ENCODE assay signal across 1 cellular context in the genomic region with DNA sequence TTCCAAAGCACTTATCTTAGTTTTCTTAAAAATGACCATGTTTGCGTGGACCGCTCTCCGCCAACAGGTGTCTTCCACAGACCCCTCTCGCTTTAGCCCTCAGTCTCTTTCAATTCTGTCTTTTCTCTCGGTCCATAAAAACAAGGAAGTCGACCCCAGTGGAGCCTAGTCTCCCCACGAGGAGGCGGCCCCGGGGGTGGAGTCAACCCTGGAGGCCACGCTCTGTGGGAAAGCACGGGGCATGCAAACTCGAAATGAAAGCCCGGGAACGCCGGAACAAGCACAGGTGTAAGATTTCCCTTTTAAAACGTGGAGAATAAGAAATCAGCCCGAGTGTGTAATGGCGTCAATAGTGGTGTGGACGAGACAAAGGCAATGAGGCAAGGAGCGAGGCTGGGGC.
TF ChIP-seq lines count a peak whose summit lies in the region.

No MANE protein-coding gene starts in this region.

TF ChIP-seq in GM23338, 12 proteins besides CTCF, POLR2A, EP300 and RAD21 (continued from another document):
- TF ChIP-seq, protein P1, sequence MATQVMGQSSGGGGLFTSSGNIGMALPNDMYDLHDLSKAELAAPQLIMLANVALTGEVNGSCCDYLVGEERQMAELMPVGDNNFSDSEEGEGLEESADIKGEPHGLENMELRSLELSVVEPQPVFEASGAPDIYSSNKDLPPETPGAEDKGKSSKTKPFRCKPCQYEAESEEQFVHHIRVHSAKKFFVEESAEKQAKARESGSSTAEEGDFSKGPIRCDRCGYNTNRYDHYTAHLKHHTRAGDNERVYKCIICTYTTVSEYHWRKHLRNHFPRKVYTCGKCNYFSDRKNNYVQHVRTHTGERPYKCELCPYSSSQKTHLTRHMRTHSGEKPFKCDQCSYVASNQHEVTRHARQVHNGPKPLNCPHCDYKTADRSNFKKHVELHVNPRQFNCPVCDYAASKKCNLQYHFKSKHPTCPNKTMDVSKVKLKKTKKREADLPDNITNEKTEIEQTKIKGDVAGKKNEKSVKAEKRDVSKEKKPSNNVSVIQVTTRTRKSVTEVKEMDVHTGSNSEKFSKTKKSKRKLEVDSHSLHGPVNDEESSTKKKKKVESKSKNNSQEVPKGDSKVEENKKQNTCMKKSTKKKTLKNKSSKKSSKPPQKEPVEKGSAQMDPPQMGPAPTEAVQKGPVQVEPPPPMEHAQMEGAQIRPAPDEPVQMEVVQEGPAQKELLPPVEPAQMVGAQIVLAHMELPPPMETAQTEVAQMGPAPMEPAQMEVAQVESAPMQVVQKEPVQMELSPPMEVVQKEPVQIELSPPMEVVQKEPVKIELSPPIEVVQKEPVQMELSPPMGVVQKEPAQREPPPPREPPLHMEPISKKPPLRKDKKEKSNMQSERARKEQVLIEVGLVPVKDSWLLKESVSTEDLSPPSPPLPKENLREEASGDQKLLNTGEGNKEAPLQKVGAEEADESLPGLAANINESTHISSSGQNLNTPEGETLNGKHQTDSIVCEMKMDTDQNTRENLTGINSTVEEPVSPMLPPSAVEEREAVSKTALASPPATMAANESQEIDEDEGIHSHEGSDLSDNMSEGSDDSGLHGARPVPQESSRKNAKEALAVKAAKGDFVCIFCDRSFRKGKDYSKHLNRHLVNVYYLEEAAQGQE (IDR thresholded peaks at IDR 0.05; ENCODE audit: unreplicated experiment), result no peak
- TF ChIP-seq ZNF114 (CRISPR knock-in tag; IDR thresholded peaks at IDR 0.05) (no peak), CREB1 (CRISPR knock-in tag; IDR thresholded peaks at IDR 0.05; ENCODE audit: low read depth) (no peak)
